8 cellular contexts compared by ENCODE assay signal in the genomic region with DNA sequence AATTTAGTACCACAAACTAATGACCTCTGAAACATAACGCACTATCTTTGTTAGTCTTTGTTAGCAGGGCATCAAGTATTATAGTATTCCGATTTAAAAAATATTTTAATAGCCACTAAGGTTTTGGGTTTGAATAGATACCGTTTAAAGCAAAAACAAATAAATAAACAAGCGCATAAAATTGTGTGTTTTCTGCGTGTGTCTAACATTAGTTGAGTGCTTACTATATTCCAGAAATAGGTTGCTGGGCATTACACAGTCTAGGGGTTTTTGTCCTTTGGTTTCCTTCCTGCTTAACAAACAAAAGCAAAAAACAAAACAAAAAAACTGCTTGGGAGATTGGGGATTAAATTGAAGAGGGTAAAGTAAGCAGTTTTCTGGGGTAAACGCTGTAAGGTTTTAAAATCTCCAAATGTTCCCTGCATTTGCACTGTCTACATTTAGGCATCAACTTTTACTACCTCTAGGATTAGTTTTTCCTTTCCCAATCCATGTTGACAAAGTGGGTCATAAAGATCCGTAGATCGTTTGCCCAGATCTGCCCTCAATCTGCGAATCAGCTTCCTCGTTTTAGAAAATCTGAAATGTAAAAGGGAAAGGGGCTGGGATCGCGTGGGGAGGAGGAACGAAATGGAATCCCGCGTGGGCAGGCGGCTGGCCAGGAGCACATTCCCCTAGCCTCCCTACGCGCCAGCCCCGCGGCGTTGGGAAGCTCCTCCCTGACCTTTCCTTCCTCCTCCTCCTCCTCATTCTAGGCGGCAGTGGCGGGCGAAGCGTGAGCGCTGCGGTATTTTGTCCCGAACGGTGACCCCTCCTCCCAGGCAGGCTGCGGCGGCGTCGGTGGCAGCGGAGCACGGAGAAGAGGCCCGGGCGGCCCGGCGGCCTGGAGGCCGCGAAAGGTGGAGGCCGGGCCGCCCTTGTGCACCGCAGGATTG. TPM values are rescaled to one million over a fixed set of nuclear protein-coding genes. Genes with fewer than 3 reads are reported as not detected.
DNase-seq lines count a peak whose midpoint lies in the region; ATAC-seq, FAIRE-seq and TF ChIP-seq lines count a peak whose summit lies in the region.

A gene (plus strand): TSS at position 749 of the 935 bp plus-strand sequence. CDS start 382 bp downstream, outside the sequence.

- peaks cover 15 to 45% (median 28%) of the 10 kb centered on the region in 10 experiments for H3K4me1 ChIP-seq in BLaER1 treated with 17β-estradiol and CSF1 and Interleukin-3, amounts not matched to agents 10 nM and 100 nM
- peaks cover 20% of the 10 kb centered on the region for H3K4me1 ChIP-seq in endothelial cell of umbilical vein (ENCODE audit: control insufficient read depth, extremely low read depth, insufficient read depth, low read length)

- intact Hi-C loops in endothelial cell of umbilical vein (cut with micrococcal nuclease) = loop anchor here (5.0 kb wide), 2 partner anchors 285 to 1580 kb away; a partner anchor contains a TSS

- peak; percentile 81 for FAIRE-seq in endothelial cell of umbilical vein (lab: Jason Lieb, UNC)

- peaks cover 0 to 5% (median 0%) of the 10 kb centered on the region in 11 experiments; a peak in 1 of 22 replicates for H3K36me3 ChIP-seq in BLaER1 treated with 17β-estradiol and CSF1 and Interleukin-3, amounts not matched to agents 10 nM and 100 nM
- H3K36me3 ChIP-seq in endothelial cell of umbilical vein (ENCODE audit: control insufficient read depth in 2 of 2, extremely low read depth in 1 of 2, insufficient read depth in 2 of 2, low read length in 2 of 2) = no peaks in the 10 kb centered on the region

- H3K4me2 ChIP-seq in BLaER1 treated with 17β-estradiol and CSF1 and Interleukin-3, amounts not matched to agents 10 nM and 100 nM = peak within 1 kb of the TSS; percentile 71 to 90 (median 83)
- peak within 1 kb of the TSS; percentile 99 for H3K4me2 ChIP-seq in endothelial cell of umbilical vein (ENCODE audit: insufficient read depth, low read length)

- no peaks in the 10 kb centered on the region for H3K9me3 ChIP-seq in BLaER1 treated with 17β-estradiol and CSF1 and Interleukin-3, amounts not matched to agents 10 nM and 100 nM (replicated peaks in 1 of 11)
- no peaks in the 10 kb centered on the region for H3K9me3 ChIP-seq in endothelial cell of umbilical vein (replicated peaks; ENCODE audit: control insufficient read depth, insufficient read depth, low read length)

- no peak for TF ChIP-seq CTCF in endothelial cell of umbilical vein (IDR thresholded peaks at IDR 0.05; ENCODE audit: extremely low read depth in 1 of 2, insufficient read depth in 1 of 2, low read depth in 1 of 2, low read length in 2 of 2)

- H3K27ac ChIP-seq in BLaER1 treated with 17β-estradiol and CSF1 and Interleukin-3, amounts not matched to agents 10 nM and 100 nM = peak within 1 kb of the TSS; percentile 75 to 95 (median 92)
- peak within 1 kb of the TSS; percentile 91 for H3K27ac ChIP-seq in endothelial cell of umbilical vein (ENCODE audit: insufficient read depth, low read depth, low read length)

- TSS peak; percentile 76 for BruUV-seq in endothelial cell of umbilical vein (replicated peaks; lab: Mats Ljungman, UMichigan)

- dilution Hi-C loops in endothelial cell of umbilical vein (cut with MboI; ENCODE audit: extremely low pct_ligation_motif_present, low sequenced_read_pairs) = no loop called here

- H3K4me3 ChIP-seq in BLaER1 treated with 17β-estradiol and CSF1 and Interleukin-3, amounts not matched to agents 10 nM and 100 nM = peak within 1 kb of the TSS; percentile 78 to 98 (median 84)
- H3K4me3 ChIP-seq in endothelial cell of umbilical vein (replicated peaks in 1 of 3; ENCODE audit: insufficient read depth in 1 of 3, low read depth in 1 of 3, low read length in 3 of 3) = peak within 1 kb of the TSS; percentile 29 to 94 (median 85)

- TF ChIP-seq POLR2A in endothelial cell of umbilical vein (IDR thresholded peaks at IDR 0.05; ENCODE audit: low read depth, low read length) = peak; percentile 63

- H3K9me1 ChIP-seq in endothelial cell of umbilical vein (replicated peaks; ENCODE audit: control insufficient read depth, extremely low read depth, insufficient read depth, low read length) = no peaks in the 10 kb centered on the region

- POLR2A ChIA-PET in endothelial cell of umbilical vein (lab: Charles Lee) = interaction anchor here (1.0 kb wide), 1 partner anchor 664 kb away, joined by 4 read pairs; no protein-coding TSS in a partner anchor

- DNase-seq in GM19238 (ENCODE audit: insufficient read length, low spot score) (peak; percentile 8), NCI-H446 treated with DMSO at 0.1 percent for 48 hours (lab: John Stamatoyannopoulos, UW) (peak; percentile 56), endothelial cell of umbilical vein (ENCODE audit: low read depth, low spot score) (peak; percentile 74), mesenteric fat pad (ENCODE audit: low spot score) (peak; percentile 91)
- peak; percentile 2 to 15 for DNase-seq in activated CD4-positive, alpha-beta T cell treated with anti-CD3 and anti-CD28 coated beads, Interleukin-2, amount 50 U/mL, for 4 hours
- DNase-seq in stimulated activated CD8-positive, alpha-beta memory T cell treated with anti-CD3 and anti-CD28 coated beads, Interleukin-7, amount 100 ng/mL, for 48 hours (ENCODE audit: extremely low read depth in 1 of 2, low read depth in 1 of 2) = peak; percentile 6 to 12

- H4K20me1 ChIP-seq in BLaER1 treated with 17β-estradiol and CSF1 and Interleukin-3, amounts not matched to agents 10 nM and 100 nM = peaks cover 10 to 40% (median 31%) of the 10 kb centered on the region in 11 experiments; a peak in 19 of 22 replicates
- H4K20me1 ChIP-seq in endothelial cell of umbilical vein (replicated peaks; ENCODE audit: control insufficient read depth, extremely low read depth, insufficient read depth, low read length) = no peaks in the 10 kb centered on the region

- peak within 1 kb of the TSS; percentile 89 for H2AFZ ChIP-seq in endothelial cell of umbilical vein (ENCODE audit: low read depth, low read length)

- no peaks in the 10 kb centered on the region for H3K27me3 ChIP-seq in BLaER1 treated with 17β-estradiol and CSF1 and Interleukin-3, amounts not matched to agents 10 nM and 100 nM
- H3K27me3 ChIP-seq in endothelial cell of umbilical vein (ENCODE audit: control insufficient read depth in 2 of 2, insufficient read depth in 2 of 2, low read length in 2 of 2) = no peaks in the 10 kb centered on the region

- peak; percentile 63 for ATAC-seq in HG03342 (IDR thresholded peaks at IDR 0.05; ENCODE audit: unreplicated experiment)

- peaks cover 42% of the 10 kb centered on the region for H3K79me2 ChIP-seq in endothelial cell of umbilical vein (ENCODE audit: control insufficient read depth, insufficient read depth, low read length)

- CTCF ChIA-PET in endothelial cell of umbilical vein (lab: Charles Lee) = interaction anchor here (1.4 kb wide), 1 partner anchor 43 kb away, joined by 3 read pairs; no protein-coding TSS in a partner anchor

- peak within 1 kb of the TSS; percentile 85 to 96 (median 94) for H3K9ac ChIP-seq in BLaER1 treated with 17β-estradiol and CSF1 and Interleukin-3, amounts not matched to agents 10 nM and 100 nM
- peak within 1 kb of the TSS; percentile 94 for H3K9ac ChIP-seq in endothelial cell of umbilical vein (replicated peaks; ENCODE audit: extremely low read depth, insufficient read depth, low read length)

TF ChIP-seq in endothelial cell of umbilical vein, 7 proteins besides CTCF, POLR2A, EP300 and RAD21:
- no peak for TF ChIP-seq FOS (IDR thresholded peaks at IDR 0.05; ENCODE audit: borderline replicate concordance, insufficient read depth, low read length)
- TF ChIP-seq POLR2AphosphoS5 (IDR thresholded peaks at IDR 0.05; ENCODE audit: insufficient read depth, low read depth, low read length) = peak; percentile 51
- TF ChIP-seq JUN (IDR thresholded peaks at IDR 0.05; ENCODE audit: borderline replicate concordance, insufficient read depth, insufficient read length, low read depth) = no peak
- TF ChIP-seq, protein P1, sequence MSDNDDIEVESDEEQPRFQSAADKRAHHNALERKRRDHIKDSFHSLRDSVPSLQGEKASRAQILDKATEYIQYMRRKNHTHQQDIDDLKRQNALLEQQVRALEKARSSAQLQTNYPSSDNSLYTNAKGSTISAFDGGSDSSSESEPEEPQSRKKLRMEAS (IDR thresholded peaks at IDR 0.05; ENCODE audit: insufficient read depth, insufficient read length) = no peak
- TF ChIP-seq MYC (IDR thresholded peaks at IDR 0.05; ENCODE audit: low read depth, low read length) = peak; percentile 30
- TF ChIP-seq EZH2 (IDR thresholded peaks at IDR 0.05; ENCODE audit: borderline replicate concordance, low read depth, low read length, severe bottlenecking) = no peak
- no peak for TF ChIP-seq GATA2 (IDR thresholded peaks at IDR 0.05; ENCODE audit: insufficient read depth, insufficient read length, low read depth, low read length)

RNA-seq across cellular contexts. Expression of the gene that starts here (rescaled TPM):
- total RNA-seq in endothelial cell of umbilical vein (28.3 and 31.1 TPM in 2 replicates), mesenteric fat pad (40.3 TPM)
- polyA plus RNA-seq in endothelial cell of umbilical vein = 19.1 and 20.0 TPM in 2 replicates
- polyA plus RNA-seq in endothelial cell of umbilical vein (2011; cell fraction: cytosol; rRNA removed) = 23.6 and 28.3 TPM in 2 replicates
- polyA plus RNA-seq in endothelial cell of umbilical vein (2011; cell fraction: nucleus; rRNA removed) = 66.1 and 69.2 TPM in 2 replicates
- 16.3 and 21.5 TPM in 2 replicates for polyA plus RNA-seq in endothelial cell of umbilical vein (2012)
- 54.4 and 77.6 TPM in 2 replicates for polyA minus RNA-seq in endothelial cell of umbilical vein
- polyA minus RNA-seq in endothelial cell of umbilical vein (2011; cell fraction: cytosol; rRNA and poly(A)+ RNA removed) = 51.9 TPM
- polyA minus RNA-seq in endothelial cell of umbilical vein (2011; cell fraction: nucleus; rRNA and poly(A)+ RNA removed) = 45.5 and 64.6 TPM in 2 replicates

Comparison
In these comparisons a context has a peak if more than half of its experiments do, and no peak if none do; other contexts are left out.
1. Peak in every context shown above with its lines: DNase-seq, ATAC-seq, H3K4me3 ChIP-seq and H3K27ac ChIP-seq.
2. DNase-seq: peak in every context shown above with its lines; median percentile 91 in mesenteric fat pad; 74 in endothelial cell of umbilical vein; 56 in NCI-H446 treated with DMSO at 0.1 percent for 48 hours; 9 in stimulated activated CD8-positive, alpha-beta memory T cell treated with anti-CD3 and anti-CD28 coated beads, Interleukin-7, amount 100 ng/mL, for 48 hours; 8 in activated CD4-positive, alpha-beta T cell treated with anti-CD3 and anti-CD28 coated beads, Interleukin-2, amount 50 U/mL, for 4 hours; 8 in GM19238.